In the genomic region with DNA sequence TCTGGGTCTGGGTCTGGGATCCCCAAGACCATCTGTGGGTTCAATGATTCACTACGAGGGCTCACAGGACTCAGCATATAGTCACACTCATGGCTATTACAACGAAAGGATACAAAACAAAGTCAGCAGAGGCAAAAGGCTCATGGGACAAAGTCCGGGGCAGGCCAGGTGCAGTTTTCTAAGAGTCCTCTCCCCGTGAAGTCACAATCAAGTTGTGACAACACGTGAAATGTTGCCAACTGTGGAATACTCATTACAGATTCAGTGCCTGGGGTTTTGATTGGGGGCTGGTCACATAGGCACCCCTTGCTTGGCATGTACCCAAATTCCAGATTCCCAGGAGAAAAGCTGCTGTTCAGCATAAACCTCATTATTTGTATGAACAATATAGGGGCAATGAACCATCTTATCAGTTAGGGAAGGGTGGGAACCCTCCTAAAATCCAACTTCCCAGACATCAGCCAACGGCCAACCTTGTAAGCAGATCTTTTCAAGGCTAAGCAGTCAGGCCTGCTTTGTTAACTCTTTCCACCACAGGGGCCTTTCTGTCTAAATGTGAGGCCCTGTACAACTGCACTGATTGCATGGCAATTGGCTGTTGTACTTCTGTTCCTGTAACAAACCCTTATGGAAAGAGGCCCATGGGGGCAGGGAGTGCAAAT, we compare ENCODE assay signal across 29 cellular contexts. TPM values are rescaled to one million over a fixed set of nuclear protein-coding genes. Genes with fewer than 3 reads are reported as not detected.
"Had no signal": no experiment of that assay in that cellular context is flagged by ENCODE, and none has a peak within 500 bp of the region (broad histone marks: within the 10 kb centered on the region; RNA-seq: fewer than 3 reads in every experiment).

No MANE protein-coding gene starts in this region.

- DNase-seq: hypothalamus; immature natural killer cell; kidney; left ventricle myocardium inferior; mesendoderm; midbrain; naive B cell; natural killer cell; nephron progenitor cell; occipital lobe; psoas muscle; right lobe of liver; stimulated activated CD4-positive, alpha-beta T cell treated with anti-CD3 and anti-CD28 coated beads, Interleukin-12 subunit alpha, Interleukin-12 subunit beta, amount 100 ng/mL, for 4 hours; stimulated activated CD4-positive, alpha-beta T cell treated with anti-CD3 and anti-CD28 coated beads, Interleukin-15, amount 100 ng/mL, for 24 hours; stimulated activated CD4-positive, alpha-beta T cell treated with anti-CD3 and anti-CD28 coated beads, Interleukin-2, amount 100 ng/mL, for 24 hours; stimulated activated CD4-positive, alpha-beta T cell treated with anti-CD3 and anti-CD28 coated beads, Interleukin-4, amount 100 ng/mL, for 1 hour; stimulated activated naive B cell treated with anti-CD40 and anti-IgM and Interleukin-4, amounts not matched to agents 10 μg/mL and 1 μg/mL and 100 μg/mL, for 72 hours; stimulated activated naive CD8-positive, alpha-beta T cell treated with anti-CD3 and anti-CD28 coated beads, Interleukin-15, Interleukin-2, amounts not matched to agents 100 U/mL and 50 U/mL, for 24 hours; tibial artery; uterus had no signal

- ATAC-seq: natural killer cell; psoas muscle; right lobe of liver; stimulated activated naive B cell treated with anti-CD40 and anti-IgM and Interleukin-4, amounts not matched to agents 10 μg/mL and 1 μg/mL and 100 μg/mL, for 72 hours; stimulated activated naive CD8-positive, alpha-beta T cell treated with anti-CD3 and anti-CD28 coated beads, Interleukin-15, Interleukin-2, amounts not matched to agents 100 U/mL and 50 U/mL, for 24 hours had no signal

- H3K4me1 ChIP-seq: left ventricle myocardium inferior, neural progenitor cell, parathyroid adenoma, psoas muscle, right atrium auricular region, right lobe of liver, suprapubic skin, tibial artery, uterus had no signal

- H3K9me3 ChIP-seq: left ventricle myocardium inferior, neutrophil, psoas muscle, right lobe of liver, suprapubic skin, thoracic aorta, uterus had no signal

- H3K9ac ChIP-seq: neural progenitor cell, parathyroid adenoma had no signal

- H3K4me3 ChIP-seq: left ventricle myocardium inferior, lung, neural progenitor cell, psoas muscle, right atrium auricular region, right lobe of liver, suprapubic skin, thoracic aorta, tibial artery, uterus had no signal

- H3K27me3 ChIP-seq: neural progenitor cell, neutrophil, right atrium auricular region, right lobe of liver, suprapubic skin, tibial artery, uterus had no signal

- H3K36me3 ChIP-seq: left ventricle myocardium inferior, neural progenitor cell, neutrophil, right atrium auricular region, right lobe of liver, suprapubic skin, thoracic aorta, tibial artery, uterus had no signal

- FAIRE-seq: islet of Langerhans, kidney had no signal

- H3K27ac ChIP-seq: left ventricle myocardium inferior, neural progenitor cell, neutrophil, parathyroid adenoma, psoas muscle, right atrium auricular region, right lobe of liver, suprapubic skin, thoracic aorta, tibial artery, uterus had no signal

- H3K4me2 ChIP-seq: neural progenitor cell had no signal

RNA-seq across cellular contexts. Expression of a gene that starts 58.2 kb away (rescaled TPM):
- total RNA-seq: natural killer cell, osteocyte had no signal
- polyA plus RNA-seq: immature natural killer cell had no signal
